In the genomic region with DNA sequence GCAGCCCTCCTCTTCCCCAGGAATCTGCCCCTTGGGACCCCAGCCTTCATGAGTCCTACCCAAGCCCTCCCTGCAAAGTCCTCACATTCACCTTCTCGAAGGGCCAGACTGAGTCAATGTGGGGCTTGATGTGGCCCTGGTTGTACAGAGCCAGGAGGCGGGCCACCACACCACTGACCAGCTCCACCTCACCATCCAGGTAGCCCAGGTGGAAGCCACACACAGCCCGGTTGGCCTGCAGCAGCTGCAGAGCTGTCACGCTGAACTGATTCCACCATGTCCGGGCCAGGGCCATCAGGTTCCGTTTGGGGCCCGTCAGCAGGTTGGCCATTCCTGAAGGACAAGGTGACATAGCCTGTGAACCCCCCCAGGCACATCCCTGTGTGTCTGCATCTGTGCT, we compare ENCODE assay signal across 21 cellular contexts. TPM values are rescaled to one million over a fixed set of nuclear protein-coding genes. Genes with fewer than 3 reads are reported as not detected.
A peak's percentile ranks its signal among the peaks of the same experiment; 100 is the strongest.
DNase-seq lines count a peak whose midpoint lies in the region; ATAC-seq, FAIRE-seq and TF ChIP-seq lines count a peak whose summit lies in the region.
"Had no signal": no experiment of that assay in that cellular context is flagged by ENCODE, and none has a peak within 500 bp of the region (broad histone marks: within the 10 kb centered on the region; RNA-seq: fewer than 3 reads in every experiment).

No MANE protein-coding gene starts in this region.

- no peaks in the 10 kb centered on the region for H3K9me3 ChIP-seq in neural progenitor cell (ENCODE audit: low read depth)
- H3K9me3 ChIP-seq in upper lobe of left lung: no peaks in the 10 kb centered on the region
- H3K9me3 ChIP-seq: left lung had no signal

- 98% methylated on average over 7 of the region's 7 CpGs; no CpG with 5 or more reads in 1 of the 2 donors for WGBS in upper lobe of left lung, 2 donors

- H3K27ac Mint-ChIP-seq in activated naive CD4-positive, alpha-beta T cell treated with anti-CD3 and anti-CD28 coated beads, Interleukin-2, amount 50 U/mL, for 24 hours: peak overlapping the region; percentile 17
- H3K27ac Mint-ChIP-seq in activated naive CD4-positive, alpha-beta T cell treated with anti-CD3 and anti-CD28 coated beads for 36 hours: no peak overlapping the region
- H3K27ac Mint-ChIP-seq in central memory CD8-positive, alpha-beta T cell (ENCODE audit: low read depth): peak overlapping the region; percentile 9
- H3K27ac Mint-ChIP-seq in neural progenitor cell: peak overlapping the region; percentile 89

- peaks cover 9% of the 10 kb centered on the region for H3F3A ChIP-seq in neural progenitor cell (ENCODE audit: low read depth)

- TF ChIP-seq CTCF in neural progenitor cell (IDR thresholded peaks at IDR 0.05): no peak
- TF ChIP-seq CTCF in upper lobe of left lung (IDR thresholded peaks at IDR 0.05): no peak
- no peak for TF ChIP-seq CTCF in D721Med (IDR thresholded peaks at IDR 0.05; ENCODE audit: insufficient read depth, missing control alignments)

- no peak overlapping the region for H3K4me3 Mint-ChIP-seq in activated naive CD4-positive, alpha-beta T cell treated with anti-CD3 and anti-CD28 coated beads, Interleukin-2, amount 50 U/mL, for 24 hours
- H3K4me3 Mint-ChIP-seq in activated naive CD4-positive, alpha-beta T cell treated with anti-CD3 and anti-CD28 coated beads for 36 hours: no peak overlapping the region
- no peak overlapping the region for H3K4me3 Mint-ChIP-seq in central memory CD8-positive, alpha-beta T cell
- peak overlapping the region; percentile 50 for H3K4me3 Mint-ChIP-seq in neural progenitor cell
- H3K4me3 Mint-ChIP-seq: CD14-positive monocyte, natural killer cell had no signal

- no peak for TF ChIP-seq POLR2A in upper lobe of left lung (IDR thresholded peaks at IDR 0.05)

- intact Hi-C loops in activated naive CD4-positive, alpha-beta T cell treated with anti-CD3 and anti-CD28 coated beads for 36 hours (cut with micrococcal nuclease): no loop called here

- no peak overlapping the region for H2AFZ ChIP-seq in neural progenitor cell (replicated peaks)

- H3K79me2 ChIP-seq in neural progenitor cell (ENCODE audit: low read depth): peaks cover 36% of the 10 kb centered on the region

- H3K36me3 Mint-ChIP-seq in activated naive CD4-positive, alpha-beta T cell treated with anti-CD3 and anti-CD28 coated beads, Interleukin-2, amount 50 U/mL, for 24 hours: peaks cover 8% of the 10 kb centered on the region
- peaks cover 7% of the 10 kb centered on the region for H3K36me3 Mint-ChIP-seq in activated naive CD4-positive, alpha-beta T cell treated with anti-CD3 and anti-CD28 coated beads for 36 hours (ENCODE audit: low read depth)
- peaks cover 20% of the 10 kb centered on the region for H3K36me3 Mint-ChIP-seq in central memory CD8-positive, alpha-beta T cell (ENCODE audit: insufficient read depth)
- peaks cover 10% of the 10 kb centered on the region for H3K36me3 Mint-ChIP-seq in neural progenitor cell
- H3K36me3 Mint-ChIP-seq: natural killer cell had no signal

- no peaks in the 10 kb centered on the region for H3K27me3 Mint-ChIP-seq in activated naive CD4-positive, alpha-beta T cell treated with anti-CD3 and anti-CD28 coated beads, Interleukin-2, amount 50 U/mL, for 24 hours
- no peaks in the 10 kb centered on the region for H3K27me3 Mint-ChIP-seq in activated naive CD4-positive, alpha-beta T cell treated with anti-CD3 and anti-CD28 coated beads for 36 hours (ENCODE audit: low read depth)
- H3K27me3 Mint-ChIP-seq in central memory CD8-positive, alpha-beta T cell: no peaks in the 10 kb centered on the region
- peaks cover under 1% of the 10 kb centered on the region for H3K27me3 Mint-ChIP-seq in neural progenitor cell (ENCODE audit: insufficient read depth, low read depth)

- peaks cover 32% of the 10 kb centered on the region for H3K4me1 Mint-ChIP-seq in activated naive CD4-positive, alpha-beta T cell treated with anti-CD3 and anti-CD28 coated beads, Interleukin-2, amount 50 U/mL, for 24 hours
- H3K4me1 Mint-ChIP-seq in activated naive CD4-positive, alpha-beta T cell treated with anti-CD3 and anti-CD28 coated beads for 36 hours (ENCODE audit: low read depth): peaks cover 20% of the 10 kb centered on the region
- peaks cover 13% of the 10 kb centered on the region for H3K4me1 Mint-ChIP-seq in central memory CD8-positive, alpha-beta T cell
- H3K4me1 Mint-ChIP-seq in neural progenitor cell: peaks cover 61% of the 10 kb centered on the region

- H3K4me1 ChIP-seq in neural progenitor cell (peaks cover 7% of the 10 kb centered on the region), upper lobe of left lung (peaks cover 61 to 90% (median 80%) of the 10 kb centered on the region in 4 donors)

- no peaks in the 10 kb centered on the region for H3K36me3 ChIP-seq in neural progenitor cell
- peaks cover 0 to 70% (median 38%) of the 10 kb centered on the region in 4 donors for H3K36me3 ChIP-seq in upper lobe of left lung

- no peak overlapping the region for H3K9ac ChIP-seq in neural progenitor cell

- H3K27me3 ChIP-seq in neural progenitor cell (no peaks in the 10 kb centered on the region), upper lobe of left lung (no peaks in the 10 kb centered on the region)
- H3K27me3 ChIP-seq: left lung had no signal

- no peak for DNase-seq in activated naive CD4-positive, alpha-beta T cell treated with anti-CD3 and anti-CD28 coated beads for 36 hours
- no peak for DNase-seq in central memory CD8-positive, alpha-beta T cell (ENCODE audit: low spot score in 2 of 2)
- DNase-seq in neural progenitor cell (ENCODE audit: low spot score): no peak
- DNase-seq in upper lobe of left lung: no peak
- no peak for DNase-seq in NAMALWA (ENCODE audit: low spot score)
- no peak for DNase-seq in D721Med (ENCODE audit: insufficient read length, low spot score)
- DNase-seq: activated CD4-positive, alpha-beta T cell treated with anti-CD3 and anti-CD28 coated beads for 48 hours; activated T-cell treated with anti-CD3 and anti-CD28 coated beads for 4 hours; EL; Karpas-422; left lung; natural killer cell; NCI-H1417 treated with DMSO at 0.1 percent for 48 hours; NCI-H226; NK-92 treated with Interleukin-12 subunit alpha and Interleukin-12 subunit beta, amount 100 ng/mL, for 24 hours; SHP77 treated with DMSO at 0.1 percent for 48 hours; stimulated activated CD4-positive, alpha-beta T cell treated with anti-CD3 and anti-CD28 coated beads, Interleukin-4, amount 100 ng/mL, for 24 hours had no signal

- H3K4me2 ChIP-seq in neural progenitor cell: no peak overlapping the region

- H4K20me1 ChIP-seq in neural progenitor cell (ENCODE audit: low read depth): peaks cover 28% of the 10 kb centered on the region

- H3K9me3 Mint-ChIP-seq in activated naive CD4-positive, alpha-beta T cell treated with anti-CD3 and anti-CD28 coated beads, Interleukin-2, amount 50 U/mL, for 24 hours: no peaks in the 10 kb centered on the region
- no peaks in the 10 kb centered on the region for H3K9me3 Mint-ChIP-seq in activated naive CD4-positive, alpha-beta T cell treated with anti-CD3 and anti-CD28 coated beads for 36 hours
- no peaks in the 10 kb centered on the region for H3K9me3 Mint-ChIP-seq in central memory CD8-positive, alpha-beta T cell
- H3K9me3 Mint-ChIP-seq in neural progenitor cell: no peaks in the 10 kb centered on the region
- H3K9me3 Mint-ChIP-seq: CD14-positive monocyte, natural killer cell had no signal

- TF ChIP-seq EP300 in upper lobe of left lung (IDR thresholded peaks at IDR 0.05): no peak

- H3K27ac ChIP-seq in neural progenitor cell (no peak overlapping the region), upper lobe of left lung (peak overlapping the region; percentile 48 to 85 (median 72))

- no peak for ATAC-seq in central memory CD8-positive, alpha-beta T cell (replicated peaks; ENCODE audit: extremely low read depth, poor library complexity, severe bottlenecking)
- ATAC-seq in upper lobe of left lung (ENCODE audit: low FRiP score in 2 of 2) (no peak), GM18858 (IDR thresholded peaks at IDR 0.05; ENCODE audit: unreplicated experiment) (no peak)
- ATAC-seq: natural killer cell had no signal

- FAIRE-seq in D721Med (lab: Jason Lieb, UNC): no peak
- FAIRE-seq: A204.1 had no signal

- H3K4me3 ChIP-seq in neural progenitor cell (no peak overlapping the region), upper lobe of left lung (no peak overlapping the region)
- H3K4me3 ChIP-seq: left lung had no signal

- CTCF ChIA-PET in activated naive CD4-positive, alpha-beta T cell treated with anti-CD3 and anti-CD28 coated beads for 36 hours (lab: Charles Lee): no interaction called here

RNA-seq across cellular contexts. Expression of gene VAT1, which starts 6.0 kb away (rescaled TPM):
- 10 to 100 TPM; 32.6 to 34.7 TPM for total RNA-seq in activated naive CD4-positive, alpha-beta T cell treated with anti-CD3 and anti-CD28 coated beads for 36 hours
- total RNA-seq in neural progenitor cell (ENCODE audit: low replicate concordance) (94.7 and 185 TPM in 2 replicates), upper lobe of left lung (100 to 1,000 TPM; 122 to 343 (median 222) TPM)

RNA-seq across cellular contexts. Expression of gene RND2, which starts 8.8 kb away (rescaled TPM):
- not detected for total RNA-seq in activated naive CD4-positive, alpha-beta T cell treated with anti-CD3 and anti-CD28 coated beads for 36 hours
- total RNA-seq in neural progenitor cell (ENCODE audit: low replicate concordance): 35.0 and 46.0 TPM in 2 replicates
- 1 to 10 TPM in 1 of 6 donors, under 1 TPM in 3, not detected in 2; 0.15 to 2.0 (median 0.47) TPM for total RNA-seq in upper lobe of left lung

RNA-seq across cellular contexts. Expression of gene IFI35, which starts 9.6 kb away (rescaled TPM):
- total RNA-seq in activated naive CD4-positive, alpha-beta T cell treated with anti-CD3 and anti-CD28 coated beads for 36 hours: 10 to 100 TPM; 43.9 to 50.5 TPM
- 0.96 TPM in 1 of 2 replicates, not detected in the other for total RNA-seq in neural progenitor cell (ENCODE audit: low replicate concordance)
- total RNA-seq in upper lobe of left lung: 10 to 100 TPM; 17.8 to 69.0 (median 45.4) TPM

RNA-seq across cellular contexts. Expression of gene RPL27, which starts 18.0 kb away (rescaled TPM):
- total RNA-seq in activated naive CD4-positive, alpha-beta T cell treated with anti-CD3 and anti-CD28 coated beads for 36 hours: 1,000 to 10,000 TPM; 1,974 to 2,033 TPM
- total RNA-seq in neural progenitor cell (ENCODE audit: low replicate concordance): 1,535 and 1,934 TPM in 2 replicates
- 1,000 to 10,000 TPM in 2 of 6 donors, 100 to 1,000 TPM in 4; 534 to 1,192 (median 783) TPM for total RNA-seq in upper lobe of left lung

RNA-seq across cellular contexts. Expression of gene RUNDC1, which starts 35.9 kb away (rescaled TPM):
- total RNA-seq in activated naive CD4-positive, alpha-beta T cell treated with anti-CD3 and anti-CD28 coated beads for 36 hours: 1 to 10 TPM; 5.9 to 6.5 TPM
- 11.4 and 12.6 TPM in 2 replicates for total RNA-seq in neural progenitor cell (ENCODE audit: low replicate concordance)
- total RNA-seq in upper lobe of left lung: 10 to 100 TPM; 13.6 to 26.2 (median 17.5) TPM

Comparison
In these comparisons a context has a peak if more than half of its experiments do, and no peak if none do; other contexts are left out.
1. RNA of gene RND2, which starts 8.8 kb away (total RNA-seq): 35.0 to 46.0 TPM in neural progenitor cell; 0.15 to 2.0 TPM in upper lobe of left lung and not detected in activated naive CD4-positive, alpha-beta T cell treated with anti-CD3 and anti-CD28 coated beads for 36 hours; every median in the first group is over 10 times any median in the second.